Comparison of ENCODE assay signal across 10 cellular contexts in the genomic region with DNA sequence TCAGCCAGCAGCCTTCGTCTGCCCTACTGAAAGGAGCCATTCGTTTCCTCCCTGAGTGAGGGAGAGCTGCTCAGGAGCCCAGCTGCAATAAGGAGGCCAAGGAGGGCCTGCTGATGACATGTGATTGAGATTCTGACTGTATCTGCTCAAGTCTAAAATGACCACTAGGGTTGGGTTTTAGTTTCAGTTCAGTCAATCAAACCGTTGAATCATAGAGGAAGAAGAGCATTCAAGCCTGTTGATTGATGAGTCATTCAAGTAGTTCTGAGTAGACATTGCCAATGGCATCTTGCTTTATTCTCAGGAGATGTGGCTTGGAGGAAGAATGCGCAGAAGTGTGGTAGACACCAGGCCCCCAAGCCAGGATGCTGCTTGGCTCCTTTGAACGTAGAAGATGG. TPM values are rescaled to one million over a fixed set of nuclear protein-coding genes. Genes with fewer than 3 reads are reported as not detected.
DNase-seq lines count a peak whose midpoint lies in the region; ATAC-seq and TF ChIP-seq lines count a peak whose summit lies in the region.
"Had no signal": no experiment of that assay in that cellular context is flagged by ENCODE, and none has a peak within 500 bp of the region (broad histone marks: within the 10 kb centered on the region; RNA-seq: fewer than 3 reads in every experiment).

No MANE protein-coding gene starts in this region.

- no peaks in the 10 kb centered on the region for H3K27me3 ChIP-seq in neuronal stem cell (ENCODE audit: control insufficient read depth in 3 of 3, insufficient read depth in 3 of 3, low read depth in 1 of 3, low read length in 3 of 3)
- no peaks in the 10 kb centered on the region for H3K27me3 ChIP-seq in suprapubic skin

- peaks cover 0 to 12% of the 10 kb centered on the region in 2 donors for H3K4me1 ChIP-seq in neuronal stem cell (ENCODE audit: control insufficient read depth in 2 of 2, insufficient read depth in 1 of 2, low read depth in 1 of 2, low read length in 2 of 2)
- no peaks in the 10 kb centered on the region for H3K4me1 ChIP-seq in suprapubic skin

- peak overlapping the region; percentile 9 for H3K4me3 Mint-ChIP-seq in activated T-cell treated with anti-CD3 and anti-CD28 coated beads, Interleukin-2, amount 50 U/mL, for 24 hours

- CTCF ChIA-PET in RWPE1 (lab: Yijun Ruan, JAX), result interaction anchor here (0.6 kb wide), 1 partner anchor 22 kb away, joined by 4 read pairs; no protein-coding TSS in a partner anchor

- no peaks in the 10 kb centered on the region for H3K9me3 ChIP-seq in neuronal stem cell (replicated peaks in 1 of 2; ENCODE audit: control insufficient read depth in 2 of 2, insufficient read depth in 1 of 2, low read depth in 1 of 2, low read length in 2 of 2)
- no peaks in the 10 kb centered on the region for H3K9me3 ChIP-seq in suprapubic skin
- H3K9me3 ChIP-seq: thoracic aorta had no signal

- H4K8ac ChIP-seq in neuronal stem cell (ENCODE audit: low read depth, low read length), result no peak overlapping the region

- H3K14ac ChIP-seq in neuronal stem cell (ENCODE audit: low read length), result no peak overlapping the region

- peaks cover 72% of the 10 kb centered on the region for H3K27me3 Mint-ChIP-seq in activated T-cell treated with anti-CD3 and anti-CD28 coated beads, Interleukin-2, amount 50 U/mL, for 24 hours

- H3K27ac ChIP-seq in RWPE1 (no peak overlapping the region), neuronal stem cell (replicated peaks; ENCODE audit: low read length) (no peak overlapping the region), suprapubic skin (no peak overlapping the region)
- H3K27ac ChIP-seq: thoracic aorta had no signal

- H2AK5ac ChIP-seq in neuronal stem cell (ENCODE audit: low read depth, low read length), result no peak overlapping the region

- no peak overlapping the region for H4K91ac ChIP-seq in neuronal stem cell (ENCODE audit: low read depth, low read length, poor library complexity)

- H2BK5ac ChIP-seq in neuronal stem cell (ENCODE audit: low read length), result no peak overlapping the region

- peaks cover 3% of the 10 kb centered on the region for H3K9me3 Mint-ChIP-seq in activated T-cell treated with anti-CD3 and anti-CD28 coated beads, Interleukin-2, amount 50 U/mL, for 24 hours
- H3K9me3 Mint-ChIP-seq: immature natural killer cell had no signal

- H3K18ac ChIP-seq in neuronal stem cell (ENCODE audit: low read length), result peak overlapping the region; percentile 73

- TF ChIP-seq EP300 in suprapubic skin (IDR thresholded peaks at IDR 0.05), result no peak

- H3K4me1 Mint-ChIP-seq in activated T-cell treated with anti-CD3 and anti-CD28 coated beads, Interleukin-2, amount 50 U/mL, for 24 hours (ENCODE audit: low read depth), result peaks cover 23% of the 10 kb centered on the region
- H3K4me1 Mint-ChIP-seq: immature natural killer cell had no signal

- no peak overlapping the region for H3K4me2 ChIP-seq in neuronal stem cell (ENCODE audit: insufficient read depth, low read length, poor library complexity, severe bottlenecking)

- H3K36me3 ChIP-seq in neuronal stem cell (replicated peaks in 1 of 2; ENCODE audit: control insufficient read depth in 2 of 2, insufficient read depth in 2 of 2, low read length in 2 of 2) (no peaks in the 10 kb centered on the region), suprapubic skin (no peaks in the 10 kb centered on the region)
- H3K36me3 ChIP-seq: thoracic aorta had no signal

- H2BK120ac ChIP-seq in neuronal stem cell (ENCODE audit: low read depth, low read length), result no peak overlapping the region

- no peak overlapping the region for H2BK15ac ChIP-seq in neuronal stem cell (ENCODE audit: low read length)

- ATAC-seq in HG02884 (IDR thresholded peaks at IDR 0.05; ENCODE audit: unreplicated experiment), result peak; percentile 84
- ATAC-seq in HG02840 (IDR thresholded peaks at IDR 0.05; ENCODE audit: low FRiP score, unreplicated experiment), result no peak

- peak overlapping the region; percentile 87 for H3K27ac Mint-ChIP-seq in activated T-cell treated with anti-CD3 and anti-CD28 coated beads, Interleukin-2, amount 50 U/mL, for 24 hours

- H3K9ac ChIP-seq in neuronal stem cell (ENCODE audit: low read depth, low read length, poor library complexity), result no peak overlapping the region

- no peaks in the 10 kb centered on the region for H3K79me1 ChIP-seq in neuronal stem cell (ENCODE audit: low read depth, low read length)

- H3K23ac ChIP-seq in neuronal stem cell (ENCODE audit: low read depth, low read length, poor library complexity), result no peak overlapping the region

- no peaks in the 10 kb centered on the region for H3K36me3 Mint-ChIP-seq in activated T-cell treated with anti-CD3 and anti-CD28 coated beads, Interleukin-2, amount 50 U/mL, for 24 hours (ENCODE audit: low read depth)
- H3K36me3 Mint-ChIP-seq: immature natural killer cell had no signal

- H3K4me3 ChIP-seq in neuronal stem cell (ENCODE audit: low read length in 2 of 2), result no peak overlapping the region
- no peak overlapping the region for H3K4me3 ChIP-seq in suprapubic skin
- H3K4me3 ChIP-seq: thoracic aorta had no signal

- TF ChIP-seq POLR2A in suprapubic skin (IDR thresholded peaks at IDR 0.05), result no peak

- DNase-seq in activated T-cell treated with anti-CD3 and anti-CD28 coated beads, Interleukin-2, amount 50 U/mL, for 24 hours, result peak; percentile 41
- DNase-seq in activated T-cell treated with anti-CD3 and anti-CD28 coated beads for 4 hours (no peak), RWPE1 (ENCODE audit: low spot score) (peak; percentile 44), neuronal stem cell (ENCODE audit: low spot score) (no peak), suprapubic skin (ENCODE audit: low spot score in 2 of 2) (no peak), GM03348 (ENCODE audit: low spot score) (no peak)

- no peak overlapping the region for H3K4ac ChIP-seq in neuronal stem cell (ENCODE audit: low read length)

- no peak for TF ChIP-seq CTCF in RWPE1 (conservative IDR thresholded peaks at IDR 0.05; ENCODE audit: low read depth)
- no peak for TF ChIP-seq CTCF in suprapubic skin (IDR thresholded peaks at IDR 0.05)

- no CpG with 5 or more reads among the region's 5 CpGs for WGBS in neuronal stem cell (ENCODE audit: extremely low coverage in 2 of 2, insufficient read length in 2 of 2, insufficient replicate concordance in 1 of 2), 2 donors
- 75% methylated on average over 5 of the region's 5 CpGs for WGBS in suprapubic skin

- POLR2A ChIA-PET in RWPE1 (lab: Yijun Ruan, JAX; ENCODE audit: low non-redundant PET), result no interaction called here

- H2AFZ ChIP-seq in neuronal stem cell (ENCODE audit: low read length), result no peak overlapping the region

- H2BK12ac ChIP-seq in neuronal stem cell (ENCODE audit: low read length), result no peak overlapping the region

RNA-seq across cellular contexts. Expression of gene BCL2L11, which starts 19.9 kb away (rescaled TPM):
- polyA plus RNA-seq in neuronal stem cell (2013, experiment 1 of 2), result 32.0 TPM
- polyA plus RNA-seq in neuronal stem cell (2013, experiment 2 of 2), result 32.1 TPM
- total RNA-seq in suprapubic skin, result 10 to 100 TPM in 3 of 4 donors, 1 to 10 TPM in 1; 8.9 to 27.0 (median 18.0) TPM

Comparison
In these comparisons a context has a peak if more than half of its experiments do, and no peak if none do; other contexts are left out.
1. DNase-seq: peak in activated T-cell treated with anti-CD3 and anti-CD28 coated beads, Interleukin-2, amount 50 U/mL, for 24 hours (single experiment) and RWPE1 (single experiment); none in activated T-cell treated with anti-CD3 and anti-CD28 coated beads for 4 hours (single experiment), neuronal stem cell (single experiment), suprapubic skin (0 of 2) and GM03348 (single experiment).